In the genomic region with DNA sequence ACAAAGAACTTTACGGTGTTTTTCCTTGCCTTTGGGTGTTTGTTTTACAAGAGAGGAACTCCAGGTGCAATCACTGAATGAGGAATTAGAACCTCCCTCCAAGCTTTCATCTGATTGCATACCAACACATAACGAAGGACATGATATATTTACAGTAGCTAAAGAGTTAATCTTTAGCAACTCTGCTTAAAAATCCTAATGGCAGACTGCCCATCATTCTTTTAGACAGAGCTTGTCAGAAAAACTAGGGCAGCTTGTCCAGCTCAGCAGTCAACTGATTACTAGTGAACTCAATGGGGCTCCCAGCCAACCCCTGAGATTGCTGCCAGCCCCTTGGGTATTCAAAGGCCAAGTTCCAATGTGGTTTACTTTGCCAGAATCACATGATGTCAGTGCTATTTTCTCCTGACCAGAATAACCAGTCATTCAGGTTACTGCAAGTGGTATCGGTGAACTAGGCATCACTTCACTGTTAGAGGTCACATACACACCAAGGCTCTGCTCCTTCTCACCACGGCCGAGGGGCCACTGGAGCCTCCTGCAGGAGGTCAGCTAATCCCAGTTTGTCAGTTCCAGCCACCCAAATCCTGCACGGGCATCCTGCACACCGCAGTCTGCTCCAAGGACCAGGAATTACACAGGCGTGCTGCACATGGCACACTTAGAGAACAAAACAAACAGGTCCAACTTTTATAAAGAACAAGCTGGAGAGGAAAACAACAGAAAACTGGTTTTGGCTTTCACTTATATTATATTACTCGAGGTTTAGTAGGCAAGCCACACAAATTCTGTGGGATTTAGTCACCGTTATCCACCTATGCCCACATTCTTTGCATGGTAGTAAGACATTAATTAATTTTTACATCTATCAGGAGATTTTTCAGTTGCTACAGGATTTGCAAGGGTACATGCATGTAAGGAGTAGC, we compare ENCODE assay signal across 8 cellular contexts.
DNase-seq lines count a peak whose midpoint lies in the region; ATAC-seq and TF ChIP-seq lines count a peak whose summit lies in the region.

No MANE protein-coding gene starts in this region.

- 32 to 36% methylated on average over 10 of the region's 10 CpGs for WGBS in testis, 2 donors

- H3K4me1 ChIP-seq in breast epithelium (peaks cover 0 to 25% of the 10 kb centered on the region in 2 donors), testis (peaks cover 3% of the 10 kb centered on the region)

- peak overlapping the region; percentile 76 to 82 for H3K27ac ChIP-seq in breast epithelium
- H3K27ac ChIP-seq in testis: no peak overlapping the region

- H3K36me3 ChIP-seq in breast epithelium (no peaks in the 10 kb centered on the region), testis (ENCODE audit: low read depth, missing control alignments) (no peaks in the 10 kb centered on the region)

- no peaks in the 10 kb centered on the region for H3K9me3 ChIP-seq in breast epithelium
- H3K9me3 ChIP-seq in testis: no peaks in the 10 kb centered on the region

- intact Hi-C loops in breast epithelium (cut with DNase I; ENCODE audit: low total_unique reads): no loop called here
- intact Hi-C loops in testis (cut with DNase I; ENCODE audit: low total_unique reads): no loop called here

- H3K4me3 ChIP-seq in breast epithelium (peak overlapping the region in 2 of 3 donors; percentile 5 to 38), testis (no peak overlapping the region)

- DNase-seq in AG08395 (ENCODE audit: low spot score) (peak; percentile 41), LoVo (ENCODE audit: low spot score) (peak; percentile 84), breast epithelium (ENCODE audit: low spot score in 2 of 2) (peak; percentile 79 to 89), kidney glomerular epithelial cell (lab: John Stamatoyannopoulos, UW) (peak; percentile 79), testis (peak; percentile 23)
- DNase-seq in stimulated activated CD8-positive, alpha-beta memory T cell treated with anti-CD3 and anti-CD28 coated beads, Interleukin-4, amount 100 ng/mL, for 48 hours: no peak
- no peak for DNase-seq in stimulated activated CD4-positive, alpha-beta T cell treated with anti-CD3 and anti-CD28 coated beads, Interleukin-2, amount 100 ng/mL, for 48 hours

- TF ChIP-seq POLR2A in breast epithelium (IDR thresholded peaks at IDR 0.05) (no peak), testis (IDR thresholded peaks at IDR 0.05) (no peak)

- H3K27me3 ChIP-seq in breast epithelium (no peaks in the 10 kb centered on the region), testis (no peaks in the 10 kb centered on the region)

- no peak for TF ChIP-seq CTCF in breast epithelium (IDR thresholded peaks at IDR 0.05)
- no peak for TF ChIP-seq CTCF in testis (IDR thresholded peaks at IDR 0.05)

- no peak for ATAC-seq in GM19452 (IDR thresholded peaks at IDR 0.05; ENCODE audit: unreplicated experiment)

Comparison
In these comparisons a context has a peak if more than half of its experiments do, and no peak if none do; other contexts are left out.
1. DNase-seq: peak in AG08395 (single experiment), LoVo (single experiment), breast epithelium (2 of 2), kidney glomerular epithelial cell (single experiment) and testis (single experiment); none in stimulated activated CD8-positive, alpha-beta memory T cell treated with anti-CD3 and anti-CD28 coated beads, Interleukin-4, amount 100 ng/mL, for 48 hours (single experiment) and stimulated activated CD4-positive, alpha-beta T cell treated with anti-CD3 and anti-CD28 coated beads, Interleukin-2, amount 100 ng/mL, for 48 hours (0 of 2).
2. H3K27ac ChIP-seq: peak in breast epithelium (2 of 2); none in testis (0 of 2).
3. H3K4me3 ChIP-seq: peak in breast epithelium (2 of 3); none in testis (0 of 2).